ENCODE assay signal across 28 cellular contexts in genomic region chr9:127711831-127712274, GRCh38. TPM values are rescaled to one million over a fixed set of nuclear protein-coding genes. Genes with fewer than 3 reads are reported as not detected.
A peak's percentile ranks its signal among the peaks of the same experiment; 100 is the strongest.
DNase-seq lines count a peak whose midpoint lies in the region; TF ChIP-seq lines count a peak whose summit lies in the region.
"Had no signal": no experiment of that assay in that cellular context is flagged by ENCODE, and none has a peak within 500 bp of the region (broad histone marks: within the 10 kb centered on the region; RNA-seq: fewer than 3 reads in every experiment).

No MANE protein-coding gene starts in this region.

- no peak for TF ChIP-seq EP300 in esophagus muscularis mucosa (IDR thresholded peaks at IDR 0.05)

- H2AFZ ChIP-seq in osteoblast (ENCODE audit: low read length), result no peak overlapping the region
- H2AFZ ChIP-seq: hepatocyte had no signal

- no peak overlapping the region for H3K4me2 ChIP-seq in osteoblast (ENCODE audit: insufficient read depth, low read length)
- H3K4me2 ChIP-seq: hepatocyte had no signal

- peaks cover 15% of the 10 kb centered on the region for H4K20me1 ChIP-seq in osteoblast (ENCODE audit: insufficient read depth, low read length)

- intact Hi-C loops in esophagus muscularis mucosa (cut with DNase I), result no loop called here

- TF ChIP-seq CTCF in WERI-Rb-1 (IDR thresholded peaks at IDR 0.05; ENCODE audit: low read depth, low read length), result peak; percentile 53
- no peak for TF ChIP-seq CTCF in osteoblast (IDR thresholded peaks at IDR 0.05; ENCODE audit: extremely low read depth, low read depth, low read length)
- no peak for TF ChIP-seq CTCF in esophagus muscularis mucosa (IDR thresholded peaks at IDR 0.05)

- WGBS in esophagus muscularis mucosa, result 86% methylated on average over 1 of the region's 11 CpGs

- H3K36me3 ChIP-seq in WERI-Rb-1 (no peaks in the 10 kb centered on the region), osteoblast (ENCODE audit: insufficient read depth, low read length) (no peaks in the 10 kb centered on the region), esophagus muscularis mucosa (peaks cover 0 to 7% (median 2%) of the 10 kb centered on the region in 4 donors)
- H3K36me3 ChIP-seq: stomach had no signal

- H3K4me1 ChIP-seq in osteoblast (ENCODE audit: insufficient read depth, low read length), result peaks cover 9% of the 10 kb centered on the region
- peaks cover 16 to 26% (median 23%) of the 10 kb centered on the region in 4 donors for H3K4me1 ChIP-seq in esophagus muscularis mucosa

- H3K27ac ChIP-seq in WERI-Rb-1, result no peak overlapping the region
- H3K27ac ChIP-seq in osteoblast (ENCODE audit: low read depth, low read length), result no peak overlapping the region
- H3K27ac ChIP-seq in esophagus muscularis mucosa (replicated peaks in 1 of 4), result no peak overlapping the region
- H3K27ac ChIP-seq: 22Rv1, hepatocyte, HL-60, stomach, upper lobe of left lung had no signal

- peaks cover 4% of the 10 kb centered on the region for H3K9me3 ChIP-seq in WERI-Rb-1 (ENCODE audit: severe bottlenecking)
- H3K9me3 ChIP-seq in osteoblast (ENCODE audit: low read depth, low read length), result no peaks in the 10 kb centered on the region
- no peaks in the 10 kb centered on the region for H3K9me3 ChIP-seq in esophagus muscularis mucosa
- H3K9me3 ChIP-seq: stomach, upper lobe of left lung had no signal

- no peaks in the 10 kb centered on the region for H3K27me3 ChIP-seq in WERI-Rb-1 (ENCODE audit: insufficient read depth, low read depth, severe bottlenecking)
- no peaks in the 10 kb centered on the region for H3K27me3 ChIP-seq in osteoblast (ENCODE audit: insufficient read depth, low read length)
- no peaks in the 10 kb centered on the region for H3K27me3 ChIP-seq in esophagus muscularis mucosa
- H3K27me3 ChIP-seq: hepatocyte, stomach, upper lobe of left lung had no signal

- peaks cover 17% of the 10 kb centered on the region for H3K79me2 ChIP-seq in osteoblast (ENCODE audit: insufficient read depth, low read length)
- H3K79me2 ChIP-seq: hepatocyte had no signal

- TF ChIP-seq POLR2A in esophagus muscularis mucosa (IDR thresholded peaks at IDR 0.05; ENCODE audit: low read depth), result no peak

- no peak overlapping the region for H3K4me3 ChIP-seq in WERI-Rb-1 (ENCODE audit: low read depth, low read length)
- no peak overlapping the region for H3K4me3 ChIP-seq in osteoblast (ENCODE audit: insufficient read depth, low read length)
- no peak overlapping the region for H3K4me3 ChIP-seq in esophagus muscularis mucosa
- H3K4me3 ChIP-seq: GM12878, hepatocyte, stomach, upper lobe of left lung had no signal

- DNase-seq in NCI-H2081 (lab: John Stamatoyannopoulos, UW), result peak; percentile 71 to 88
- no peak for DNase-seq in NCI-H2081 treated with DMSO at 0.1 percent for 48 hours (lab: John Stamatoyannopoulos, UW)
- DNase-seq in NCI-H146 (lab: John Stamatoyannopoulos, UW), result peak; percentile 95
- peak; percentile 67 for DNase-seq in WERI-Rb-1
- DNase-seq in osteoblast (ENCODE audit: insufficient read length, low spot score, missing footprints), result peak; percentile 62
- no peak for DNase-seq in activated CD8-positive, alpha-beta memory T cell treated with anti-CD3 and anti-CD28 coated beads, Interleukin-2, amount 50 U/mL, for 48 hours
- no peak for DNase-seq in occipital lobe (lab: John Stamatoyannopoulos, UW)
- DNase-seq in esophagus muscularis mucosa (ENCODE audit: extremely low spot score), result no peak
- DNase-seq: activated CD4-positive, alpha-beta T cell treated with anti-CD3 and anti-CD28 coated beads for 48 hours; activated CD8-positive, alpha-beta memory T cell treated with anti-CD3 and anti-CD28 coated beads, Interleukin-2, amount 50 U/mL, for 4 hours; activated gamma-delta T cell; C1 segment of cervical spinal cord; DMS53; kidney; naive B cell; posterior cingulate gyrus; RPMI8226; stimulated activated CD4-positive, alpha-beta T cell treated with anti-CD3 and anti-CD28 coated beads, Interleukin-2, amount 100 ng/mL, for 24 hours; stomach had no signal

RNA-seq across cellular contexts. Expression of gene PTRH1, which starts 3.6 kb away (rescaled TPM):
- total RNA-seq in osteoblast (12.7 and 16.3 TPM in 2 replicates), occipital lobe (5.0 TPM), esophagus muscularis mucosa (10 to 100 TPM; 16.8 to 23.5 (median 20.5) TPM)

RNA-seq across cellular contexts. Expression of gene TTC16, which starts 4.0 kb away (rescaled TPM):
- total RNA-seq in osteoblast (under 0.01 TPM in 1 of 2 replicates, not detected in the other), occipital lobe (not detected), esophagus muscularis mucosa (under 1 TPM in 3 of 4 donors, not detected in 1; under 0.01 to 0.17 (median 0.11) TPM)
- total RNA-seq: bronchial epithelial cell, fibroblast of villous mesenchyme, GM12878, hepatocyte, lung microvascular endothelial cell, skeletal muscle tissue, stomach had no signal

RNA-seq across cellular contexts. Expression of gene CFAP157, which starts 5.1 kb away (rescaled TPM):
- total RNA-seq in osteoblast (not detected in 2 replicates), occipital lobe (0.16 TPM), esophagus muscularis mucosa (under 1 TPM in 2 of 4 donors, not detected in 2; 0.26 to 0.42 TPM)
- total RNA-seq: bronchial epithelial cell, GM12878, hepatocyte, lung microvascular endothelial cell, skeletal muscle tissue had no signal

RNA-seq across cellular contexts. Expression of gene TOR2A, which starts 23.2 kb away (rescaled TPM):
- total RNA-seq in osteoblast (3.8 and 4.7 TPM in 2 replicates), occipital lobe (7.0 TPM), esophagus muscularis mucosa (1 to 10 TPM; 5.4 to 9.2 (median 7.0) TPM)

Comparison
In these comparisons a context has a peak if more than half of its experiments do, and no peak if none do; other contexts are left out.
1. DNase-seq: peak in NCI-H2081 (2 of 2), NCI-H146 (single experiment), WERI-Rb-1 (single experiment) and osteoblast (single experiment); none in NCI-H2081 treated with DMSO at 0.1 percent for 48 hours (single experiment), activated CD8-positive, alpha-beta memory T cell treated with anti-CD3 and anti-CD28 coated beads, Interleukin-2, amount 50 U/mL, for 48 hours (single experiment), occipital lobe (single experiment) and esophagus muscularis mucosa (single experiment).